25 cellular contexts compared by ENCODE assay signal in the genomic region with DNA sequence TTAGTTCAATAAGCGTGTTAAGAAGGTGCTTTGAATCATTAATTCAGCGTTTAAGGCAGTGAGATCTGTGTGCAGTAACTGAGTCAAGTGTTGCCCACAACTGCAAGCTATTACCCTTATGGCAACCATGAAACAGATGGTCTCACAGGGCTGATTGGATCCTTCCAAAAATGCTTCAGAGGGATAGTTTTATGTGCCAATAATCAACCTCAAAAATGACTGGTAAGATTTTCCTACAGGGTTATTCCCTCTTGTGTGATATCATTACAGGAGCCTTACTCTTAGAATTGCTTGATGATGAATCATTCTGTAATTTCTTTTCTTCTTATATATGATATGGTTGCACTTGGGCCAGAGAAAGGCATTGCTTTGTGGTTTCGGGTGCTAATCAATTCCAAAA.
DNase-seq lines count a peak whose midpoint lies in the region; FAIRE-seq and TF ChIP-seq lines count a peak whose summit lies in the region.
"Had no signal": no experiment of that assay in that cellular context is flagged by ENCODE, and none has a peak within 500 bp of the region (broad histone marks: within the 10 kb centered on the region; RNA-seq: fewer than 3 reads in every experiment).

No MANE protein-coding gene starts in this region.

- no peaks in the 10 kb centered on the region for H3K27me3 Mint-ChIP-seq in mesothelial cell of epicardium (ENCODE audit: low read depth)
- H3K27me3 Mint-ChIP-seq: CD4-positive, alpha-beta T cell; CD8-positive, alpha-beta memory T cell had no signal

- peaks cover 4% of the 10 kb centered on the region for H3K4me1 ChIP-seq in Karpas-422 (ENCODE audit: low read length)
- H3K4me1 ChIP-seq: A549; BE2C; BLaER1 treated with 17β-estradiol and CSF1 and Interleukin-3, amounts not matched to agents 10 nM and 100 nM had no signal

- no peaks in the 10 kb centered on the region for H3K27me3 ChIP-seq in Karpas-422 (ENCODE audit: low read length)
- H3K27me3 ChIP-seq: BE2C; BLaER1 treated with 17β-estradiol and CSF1 and Interleukin-3, amounts not matched to agents 10 nM and 100 nM had no signal

- H3K4me1 Mint-ChIP-seq in mesothelial cell of epicardium, result peaks cover 6% of the 10 kb centered on the region
- H3K4me1 Mint-ChIP-seq: CD14-positive monocyte; CD8-positive, alpha-beta memory T cell had no signal

- H3K27ac Mint-ChIP-seq in mesothelial cell of epicardium, result no peak overlapping the region
- H3K27ac Mint-ChIP-seq: CD14-positive monocyte; CD4-positive, alpha-beta T cell; CD8-positive, alpha-beta memory T cell had no signal

- H3K36me3 Mint-ChIP-seq in mesothelial cell of epicardium, result no peaks in the 10 kb centered on the region
- H3K36me3 Mint-ChIP-seq: CD14-positive monocyte; CD8-positive, alpha-beta memory T cell had no signal

- FAIRE-seq in urothelium cell line (lab: Jason Lieb, UNC), result no peak
- FAIRE-seq: A549, D721Med, GM12892, H1 had no signal

- no peaks in the 10 kb centered on the region for H3K9me3 Mint-ChIP-seq in mesothelial cell of epicardium

- no peaks in the 10 kb centered on the region for H3K9me2 ChIP-seq in Karpas-422 (replicated peaks; ENCODE audit: insufficient read depth, low read length)

- no peak overlapping the region for H3K4me3 Mint-ChIP-seq in mesothelial cell of epicardium
- H3K4me3 Mint-ChIP-seq: CD14-positive monocyte; CD4-positive, alpha-beta T cell; CD8-positive, alpha-beta memory T cell had no signal

- DNase-seq in DMS 273 (lab: John Stamatoyannopoulos, UW; ENCODE audit: unreplicated experiment), result peak; percentile 0
- no peak for DNase-seq in DMS 273 treated with DMSO at 0.1 percent for 48 hours (lab: John Stamatoyannopoulos, UW)
- DNase-seq in Karpas-422, result no peak
- peak; percentile 57 for DNase-seq in astrocyte of the hippocampus (ENCODE audit: low read depth, low spot score)
- peak; percentile 0 for DNase-seq in urothelium cell line (ENCODE audit: low spot score)
- DNase-seq in T-helper 9 cell, result no peak
- no peak for DNase-seq in GF-D8 (lab: John Stamatoyannopoulos, UW)
- no peak for DNase-seq in mesothelial cell of epicardium (ENCODE audit: low spot score in 2 of 2, unreplicated experiment in 2 of 2)
- DNase-seq: ACHN; AML-193; BE2C; CD4-positive, alpha-beta T cell; CD8-positive, alpha-beta memory T cell; DMS153; DND-41; GM23248; H7; HCEC 1CT had no signal

- no peaks in the 10 kb centered on the region for H3K79me2 ChIP-seq in Karpas-422 (ENCODE audit: low read length)

- no peak overlapping the region for H3K9ac ChIP-seq in Karpas-422 (ENCODE audit: low read length)
- H3K9ac ChIP-seq: BLaER1 treated with 17β-estradiol and CSF1 and Interleukin-3, amounts not matched to agents 10 nM and 100 nM; GM23248 had no signal

- no peak overlapping the region for H3K27ac ChIP-seq in Karpas-422 (ENCODE audit: low read length)
- H3K27ac ChIP-seq: 22Rv1; A549; BLaER1 treated with 17β-estradiol and CSF1 and Interleukin-3, amounts not matched to agents 10 nM and 100 nM; GM23248 had no signal

- H3K4me3 ChIP-seq in Karpas-422 (ENCODE audit: low read length), result no peak overlapping the region
- H3K4me3 ChIP-seq: A549; BLaER1 treated with 17β-estradiol and CSF1 and Interleukin-3, amounts not matched to agents 10 nM and 100 nM; GM23248 had no signal

- H4K20me1 ChIP-seq in Karpas-422 (ENCODE audit: insufficient read depth, low read depth, low read length), result no peaks in the 10 kb centered on the region
- H4K20me1 ChIP-seq: BLaER1 treated with 17β-estradiol and CSF1 and Interleukin-3, amounts not matched to agents 10 nM and 100 nM had no signal

- no peaks in the 10 kb centered on the region for H3K9me3 ChIP-seq in Karpas-422 (ENCODE audit: low read length)
- H3K9me3 ChIP-seq: A549; BE2C; BLaER1 treated with 17β-estradiol and CSF1 and Interleukin-3, amounts not matched to agents 10 nM and 100 nM had no signal

- peak overlapping the region; percentile 23 for H2AFZ ChIP-seq in Karpas-422 (ENCODE audit: low read length)
- H2AFZ ChIP-seq: GM23248 had no signal

- no peak for TF ChIP-seq CTCF in mesothelial cell of epicardium (IDR thresholded peaks at IDR 0.05; ENCODE audit: unreplicated experiment)

- H3K4me2 ChIP-seq in Karpas-422 (ENCODE audit: low read depth, low read length, poor library complexity, severe bottlenecking), result no peak overlapping the region
- H3K4me2 ChIP-seq: A549; BLaER1 treated with 17β-estradiol and CSF1 and Interleukin-3, amounts not matched to agents 10 nM and 100 nM had no signal

- H3K36me3 ChIP-seq in Karpas-422 (ENCODE audit: insufficient read depth, low read length), result no peaks in the 10 kb centered on the region
- H3K36me3 ChIP-seq: BE2C; BLaER1 treated with 17β-estradiol and CSF1 and Interleukin-3, amounts not matched to agents 10 nM and 100 nM had no signal

Comparison
In these comparisons a context has a peak if more than half of its experiments do, and no peak if none do; other contexts are left out.
1. DNase-seq: peak in DMS 273 (single experiment), astrocyte of the hippocampus (single experiment) and urothelium cell line (single experiment); none in DMS 273 treated with DMSO at 0.1 percent for 48 hours (single experiment), Karpas-422 (single experiment), T-helper 9 cell (single experiment), GF-D8 (single experiment) and mesothelial cell of epicardium (0 of 2).